11 cellular contexts compared by ENCODE assay signal in genomic region chr11:2825261-2825885, GRCh38.
DNase-seq lines count a peak whose midpoint lies in the region; ATAC-seq and TF ChIP-seq lines count a peak whose summit lies in the region.
"Had no signal": no experiment of that assay in that cellular context is flagged by ENCODE, and none has a peak within 500 bp of the region (broad histone marks: within the 10 kb centered on the region; RNA-seq: fewer than 3 reads in every experiment).

No MANE protein-coding gene starts in this region.

- no peaks in the 10 kb centered on the region for H3K36me3 ChIP-seq in gastroesophageal sphincter
- H3K36me3 ChIP-seq in ovary = no peaks in the 10 kb centered on the region

- 14% methylated on average over 16 of the region's 22 CpGs; no CpG with 5 or more reads in 1 of the 2 donors for WGBS in gastroesophageal sphincter (ENCODE audit: low coverage in 1 of 2), 2 donors
- 17 to 25% (median 22%) methylated on average over 21 to 22 of the region's 22 CpGs for WGBS in ovary, 3 donors

- peak overlapping the region; percentile 22 for H3K4me3 ChIP-seq in AG09309 (ENCODE audit: control insufficient read depth, low read depth, low read length)
- H3K4me3 ChIP-seq in gastroesophageal sphincter = peak overlapping the region in 1 of 2 donors; percentile 38
- no peak overlapping the region for H3K4me3 ChIP-seq in ovary

- DNase-seq in AG09309 (ENCODE audit: low read depth) (peak; percentile 48), T1000 (lab: John Stamatoyannopoulos, UW) (peak; percentile 29), ovary (peak; percentile 79 to 88 (median 80)), DMS 273 treated with DMSO at 0.1 percent for 48 hours (lab: John Stamatoyannopoulos, UW) (no peak), middle frontal gyrus (ENCODE audit: extremely low spot score, low spot score) (no peak)
- DNase-seq: CD8-positive, alpha-beta memory T cell; cerebellar nuclear complex had no signal

- no peak for TF ChIP-seq EP300 in gastroesophageal sphincter (IDR thresholded peaks at IDR 0.05)
- no peak for TF ChIP-seq EP300 in ovary (IDR thresholded peaks at IDR 0.05)

- TF ChIP-seq CTCF in AG09309 (IDR thresholded peaks at IDR 0.05; ENCODE audit: control insufficient read depth, insufficient read depth, low read depth, low read length, missing control alignments) (peak; percentile 31), gastroesophageal sphincter (IDR thresholded peaks at IDR 0.05) (peak in 3 of 4 experiments; percentile 53 to 65 (median 54)), ovary (IDR thresholded peaks at IDR 0.05) (peak in 1 of 3 donors; percentile 19)

- intact Hi-C loops in ovary (cut with DNase I) = loop anchor here in 1 of 4 donors (5.0 kb wide), 1 partner anchor 57 kb away; no protein-coding TSS in a partner anchor

- TF ChIP-seq POLR2A in gastroesophageal sphincter (IDR thresholded peaks at IDR 0.05) (no peak), ovary (IDR thresholded peaks at IDR 0.05) (no peak)

- ATAC-seq in gastroesophageal sphincter (peak; percentile 89), HG03108 (IDR thresholded peaks at IDR 0.05; ENCODE audit: unreplicated experiment) (no peak), HG03095 (IDR thresholded peaks at IDR 0.05; ENCODE audit: unreplicated experiment) (no peak)

- H3K9me3 ChIP-seq in gastroesophageal sphincter = peaks cover 0 to 17% (median 0%) of the 10 kb centered on the region in 3 donors
- H3K9me3 ChIP-seq in ovary = no peaks in the 10 kb centered on the region

- H3K27ac ChIP-seq in gastroesophageal sphincter = peak overlapping the region; percentile 68 to 99 (median 94)
- peak overlapping the region; percentile 61 to 90 for H3K27ac ChIP-seq in ovary
- H3K27ac ChIP-seq: KMS-11 had no signal

- H3K4me1 ChIP-seq in gastroesophageal sphincter (peaks cover 2 to 39% (median 32%) of the 10 kb centered on the region in 3 donors), ovary (ENCODE audit: insufficient read depth) (peaks cover 18% of the 10 kb centered on the region)

- no peaks in the 10 kb centered on the region for H3K27me3 ChIP-seq in gastroesophageal sphincter
- H3K27me3 ChIP-seq in ovary = no peaks in the 10 kb centered on the region

Comparison
In these comparisons a context has a peak if more than half of its experiments do, and no peak if none do; other contexts are left out.
1. DNase-seq: peak in AG09309 (single experiment), T1000 (single experiment) and ovary (5 of 5); none in DMS 273 treated with DMSO at 0.1 percent for 48 hours (single experiment) and middle frontal gyrus (single experiment).